In the genomic region with DNA sequence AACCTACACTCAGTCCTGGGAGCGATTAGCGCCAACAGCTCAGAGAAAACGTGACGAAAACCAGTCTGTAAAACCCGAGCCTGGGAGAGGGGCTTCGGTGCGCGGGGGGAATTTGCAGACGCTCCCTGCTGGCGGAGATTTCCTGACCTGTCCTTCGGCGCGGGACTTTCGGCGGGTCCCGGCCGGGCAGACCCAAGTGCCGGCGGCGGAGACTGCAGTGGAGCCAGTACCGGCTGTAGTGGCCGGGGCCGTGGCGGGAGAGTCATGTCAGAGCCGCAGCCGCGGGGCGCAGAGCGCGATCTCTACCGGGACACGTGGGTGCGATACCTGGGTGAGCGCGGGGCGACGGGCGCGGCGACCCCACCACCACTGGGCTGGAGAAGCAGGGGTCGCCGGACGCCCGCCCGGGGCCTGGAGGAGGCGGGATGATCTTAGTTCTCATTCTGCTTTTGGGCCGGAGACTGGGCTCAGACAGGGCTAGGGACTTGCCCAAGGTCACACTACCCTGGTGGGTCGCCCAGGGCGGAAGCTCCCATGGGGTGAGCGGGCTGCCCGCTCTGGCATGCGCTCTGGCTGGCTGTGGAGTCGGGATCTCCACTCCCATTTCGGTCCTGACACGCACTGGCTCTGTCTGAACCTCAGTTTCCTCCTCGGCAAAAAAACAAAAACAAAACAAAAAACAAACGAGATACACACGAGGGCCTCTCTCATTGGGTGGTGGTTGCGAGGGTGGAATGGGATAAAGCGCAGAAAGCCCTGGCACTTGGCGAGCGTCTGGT, we compare ENCODE assay signal across 1 cellular context.
TF ChIP-seq lines count a peak whose summit lies in the region.

TSS of gene MTFP1 (plus strand) at position 153 of the 779 bp plus-strand sequence. CDS start at position 265, 112 bp downstream.

TF ChIP-seq in GM12878, 131 proteins besides CTCF, POLR2A, EP300 and RAD21 (continued from another document and continues in another):
- no peak for TF ChIP-seq CUX1 (IDR thresholded peaks at IDR 0.05; ENCODE audit: insufficient replicate concordance, low read depth, low read length)
- no peak for TF ChIP-seq RUNX3 (IDR thresholded peaks at IDR 0.05; ENCODE audit: low read length)
- TF ChIP-seq BRCA1 (IDR thresholded peaks at IDR 0.05; ENCODE audit: low read depth, low read length): no peak
- no peak for TF ChIP-seq NFYA (IDR thresholded peaks at IDR 0.05; ENCODE audit: borderline replicate concordance, low read depth, low read length)
- no peak; the same call in none of the 2 replicates for TF ChIP-seq CREM (IDR thresholded peaks at IDR 0.05; ENCODE audit: low read depth)
- TF ChIP-seq, protein P1, sequence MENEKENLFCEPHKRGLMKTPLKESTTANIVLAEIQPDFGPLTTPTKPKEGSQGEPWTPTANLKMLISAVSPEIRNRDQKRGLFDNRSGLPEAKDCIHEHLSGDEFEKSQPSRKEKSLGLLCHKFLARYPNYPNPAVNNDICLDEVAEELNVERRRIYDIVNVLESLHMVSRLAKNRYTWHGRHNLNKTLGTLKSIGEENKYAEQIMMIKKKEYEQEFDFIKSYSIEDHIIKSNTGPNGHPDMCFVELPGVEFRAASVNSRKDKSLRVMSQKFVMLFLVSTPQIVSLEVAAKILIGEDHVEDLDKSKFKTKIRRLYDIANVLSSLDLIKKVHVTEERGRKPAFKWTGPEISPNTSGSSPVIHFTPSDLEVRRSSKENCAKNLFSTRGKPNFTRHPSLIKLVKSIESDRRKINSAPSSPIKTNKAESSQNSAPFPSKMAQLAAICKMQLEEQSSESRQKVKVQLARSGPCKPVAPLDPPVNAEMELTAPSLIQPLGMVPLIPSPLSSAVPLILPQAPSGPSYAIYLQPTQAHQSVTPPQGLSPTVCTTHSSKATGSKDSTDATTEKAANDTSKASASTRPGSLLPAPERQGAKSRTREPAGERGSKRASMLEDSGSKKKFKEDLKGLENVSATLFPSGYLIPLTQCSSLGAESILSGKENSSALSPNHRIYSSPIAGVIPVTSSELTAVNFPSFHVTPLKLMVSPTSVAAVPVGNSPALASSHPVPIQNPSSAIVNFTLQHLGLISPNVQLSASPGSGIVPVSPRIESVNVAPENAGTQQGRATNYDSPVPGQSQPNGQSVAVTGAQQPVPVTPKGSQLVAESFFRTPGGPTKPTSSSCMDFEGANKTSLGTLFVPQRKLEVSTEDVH (IDR thresholded peaks at IDR 0.05; ENCODE audit: low read depth, partially characterized antibody): no peak
- TF ChIP-seq POU2F2 (IDR thresholded peaks at IDR 0.05; ENCODE audit: borderline replicate concordance, low read depth, low read length): no peak
- no peak for TF ChIP-seq MYB (IDR thresholded peaks at IDR 0.05; ENCODE audit: borderline replicate concordance, low read depth, low read length)
- no peak for TF ChIP-seq CEBPB (IDR thresholded peaks at IDR 0.05; ENCODE audit: borderline replicate concordance in 1 of 2, low read depth in 2 of 2, low read length in 2 of 2)
- TF ChIP-seq CHD2 (IDR thresholded peaks at IDR 0.05; ENCODE audit: borderline replicate concordance, low read depth, low read length): no peak
- 0 out of 2 replicates have a peak, but pooled peaks have one; percentile 16 for TF ChIP-seq CREB1 (IDR thresholded peaks at IDR 0.05; ENCODE audit: low read depth)
- TF ChIP-seq, protein P2, sequence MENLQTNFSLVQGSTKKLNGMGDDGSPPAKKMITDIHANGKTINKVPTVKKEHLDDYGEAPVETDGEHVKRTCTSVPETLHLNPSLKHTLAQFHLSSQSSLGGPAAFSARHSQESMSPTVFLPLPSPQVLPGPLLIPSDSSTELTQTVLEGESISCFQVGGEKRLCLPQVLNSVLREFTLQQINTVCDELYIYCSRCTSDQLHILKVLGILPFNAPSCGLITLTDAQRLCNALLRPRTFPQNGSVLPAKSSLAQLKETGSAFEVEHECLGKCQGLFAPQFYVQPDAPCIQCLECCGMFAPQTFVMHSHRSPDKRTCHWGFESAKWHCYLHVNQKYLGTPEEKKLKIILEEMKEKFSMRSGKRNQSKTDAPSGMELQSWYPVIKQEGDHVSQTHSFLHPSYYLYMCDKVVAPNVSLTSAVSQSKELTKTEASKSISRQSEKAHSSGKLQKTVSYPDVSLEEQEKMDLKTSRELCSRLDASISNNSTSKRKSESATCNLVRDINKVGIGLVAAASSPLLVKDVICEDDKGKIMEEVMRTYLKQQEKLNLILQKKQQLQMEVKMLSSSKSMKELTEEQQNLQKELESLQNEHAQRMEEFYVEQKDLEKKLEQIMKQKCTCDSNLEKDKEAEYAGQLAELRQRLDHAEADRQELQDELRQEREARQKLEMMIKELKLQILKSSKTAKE (IDR thresholded peaks at IDR 0.05; ENCODE audit: low read depth, poor library complexity, severe bottlenecking): no peak
- TF ChIP-seq FOS (IDR thresholded peaks at IDR 0.05; ENCODE audit: borderline replicate concordance, extremely low read depth, insufficient read length): no peak
- TF ChIP-seq ATF2 (IDR thresholded peaks at IDR 0.05; ENCODE audit: low read length): no peak
- TF ChIP-seq, protein P3, sequence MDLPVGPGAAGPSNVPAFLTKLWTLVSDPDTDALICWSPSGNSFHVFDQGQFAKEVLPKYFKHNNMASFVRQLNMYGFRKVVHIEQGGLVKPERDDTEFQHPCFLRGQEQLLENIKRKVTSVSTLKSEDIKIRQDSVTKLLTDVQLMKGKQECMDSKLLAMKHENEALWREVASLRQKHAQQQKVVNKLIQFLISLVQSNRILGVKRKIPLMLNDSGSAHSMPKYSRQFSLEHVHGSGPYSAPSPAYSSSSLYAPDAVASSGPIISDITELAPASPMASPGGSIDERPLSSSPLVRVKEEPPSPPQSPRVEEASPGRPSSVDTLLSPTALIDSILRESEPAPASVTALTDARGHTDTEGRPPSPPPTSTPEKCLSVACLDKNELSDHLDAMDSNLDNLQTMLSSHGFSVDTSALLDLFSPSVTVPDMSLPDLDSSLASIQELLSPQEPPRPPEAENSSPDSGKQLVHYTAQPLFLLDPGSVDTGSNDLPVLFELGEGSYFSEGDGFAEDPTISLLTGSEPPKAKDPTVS (IDR thresholded peaks at IDR 0.05; ENCODE audit: low read depth, low read length): no peak
- TF ChIP-seq SP1 (IDR thresholded peaks at IDR 0.05; ENCODE audit: low read depth, low read length): no peak
- TF ChIP-seq, protein P4, sequence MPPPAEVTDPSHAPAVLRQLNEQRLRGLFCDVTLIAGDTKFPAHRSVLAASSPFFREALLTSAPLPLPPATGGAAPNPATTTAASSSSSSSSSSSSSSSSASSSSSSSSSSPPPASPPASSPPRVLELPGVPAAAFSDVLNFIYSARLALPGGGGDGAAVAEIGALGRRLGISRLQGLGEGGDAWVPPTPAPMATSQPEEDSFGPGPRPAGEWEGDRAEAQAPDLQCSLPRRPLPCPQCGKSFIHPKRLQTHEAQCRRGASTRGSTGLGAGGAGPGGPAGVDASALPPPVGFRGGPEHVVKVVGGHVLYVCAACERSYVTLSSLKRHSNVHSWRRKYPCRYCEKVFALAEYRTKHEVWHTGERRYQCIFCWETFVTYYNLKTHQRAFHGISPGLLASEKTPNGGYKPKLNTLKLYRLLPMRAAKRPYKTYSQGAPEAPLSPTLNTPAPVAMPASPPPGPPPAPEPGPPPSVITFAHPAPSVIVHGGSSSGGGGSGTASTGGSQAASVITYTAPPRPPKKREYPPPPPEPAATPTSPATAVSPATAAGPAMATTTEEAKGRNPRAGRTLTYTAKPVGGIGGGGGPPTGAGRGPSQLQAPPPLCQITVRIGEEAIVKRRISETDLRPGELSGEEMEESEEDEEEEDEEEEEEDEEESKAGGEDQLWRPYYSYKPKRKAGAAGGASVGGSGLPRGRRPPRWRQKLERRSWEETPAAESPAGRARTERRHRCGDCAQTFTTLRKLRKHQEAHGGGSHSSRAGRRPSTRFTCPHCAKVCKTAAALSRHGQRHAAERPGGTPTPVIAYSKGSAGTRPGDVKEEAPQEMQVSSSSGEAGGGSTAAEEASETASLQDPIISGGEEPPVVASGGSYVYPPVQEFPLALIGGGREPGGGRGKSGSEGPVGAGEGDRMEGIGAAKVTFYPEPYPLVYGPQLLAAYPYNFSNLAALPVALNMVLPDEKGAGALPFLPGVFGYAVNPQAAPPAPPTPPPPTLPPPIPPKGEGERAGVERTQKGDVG (CRISPR knock-in tag; IDR thresholded peaks at IDR 0.05): no peak
- TF ChIP-seq ESRRA (IDR thresholded peaks at IDR 0.05; ENCODE audit: low read length): no peak; the same call in 1 of the 2 replicates
- TF ChIP-seq, protein P5, sequence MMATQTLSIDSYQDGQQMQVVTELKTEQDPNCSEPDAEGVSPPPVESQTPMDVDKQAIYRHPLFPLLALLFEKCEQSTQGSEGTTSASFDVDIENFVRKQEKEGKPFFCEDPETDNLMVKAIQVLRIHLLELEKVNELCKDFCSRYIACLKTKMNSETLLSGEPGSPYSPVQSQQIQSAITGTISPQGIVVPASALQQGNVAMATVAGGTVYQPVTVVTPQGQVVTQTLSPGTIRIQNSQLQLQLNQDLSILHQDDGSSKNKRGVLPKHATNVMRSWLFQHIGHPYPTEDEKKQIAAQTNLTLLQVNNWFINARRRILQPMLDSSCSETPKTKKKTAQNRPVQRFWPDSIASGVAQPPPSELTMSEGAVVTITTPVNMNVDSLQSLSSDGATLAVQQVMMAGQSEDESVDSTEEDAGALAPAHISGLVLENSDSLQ (IDR thresholded peaks at IDR 0.05): no peak
- TF ChIP-seq FOXK2 (IDR thresholded peaks at IDR 0.05): no peak
- TF ChIP-seq BCL11A (IDR thresholded peaks at IDR 0.05; ENCODE audit: low read depth, low read length): no peak
- TF ChIP-seq NFIC (IDR thresholded peaks at IDR 0.05; ENCODE audit: low read depth, low read length): no peak
- TF ChIP-seq ZNF384 (IDR thresholded peaks at IDR 0.05; ENCODE audit: borderline replicate concordance, low read depth, low read length): no peak
- TF ChIP-seq, protein P6, sequence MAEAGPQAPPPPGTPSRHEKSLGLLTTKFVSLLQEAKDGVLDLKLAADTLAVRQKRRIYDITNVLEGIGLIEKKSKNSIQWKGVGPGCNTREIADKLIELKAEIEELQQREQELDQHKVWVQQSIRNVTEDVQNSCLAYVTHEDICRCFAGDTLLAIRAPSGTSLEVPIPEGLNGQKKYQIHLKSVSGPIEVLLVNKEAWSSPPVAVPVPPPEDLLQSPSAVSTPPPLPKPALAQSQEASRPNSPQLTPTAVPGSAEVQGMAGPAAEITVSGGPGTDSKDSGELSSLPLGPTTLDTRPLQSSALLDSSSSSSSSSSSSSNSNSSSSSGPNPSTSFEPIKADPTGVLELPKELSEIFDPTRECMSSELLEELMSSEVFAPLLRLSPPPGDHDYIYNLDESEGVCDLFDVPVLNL (IDR thresholded peaks at IDR 0.05; ENCODE audit: low read depth, low read length): no peak
- no peak for TF ChIP-seq ZNF24 (IDR thresholded peaks at IDR 0.05)
- no peak for TF ChIP-seq ZNF207 (IDR thresholded peaks at IDR 0.05; ENCODE audit: borderline replicate concordance)
- TF ChIP-seq USF1 (IDR thresholded peaks at IDR 0.05; ENCODE audit: borderline replicate concordance, extremely low read length, insufficient read depth, low read depth, low read length): peak; percentile 48
- peak; percentile 59; the same call in 1 of the 2 replicates for TF ChIP-seq IRF3 (IDR thresholded peaks at IDR 0.05)
- TF ChIP-seq NR2F1 (conservative IDR thresholded peaks at IDR 0.05): peak; percentile 70
- TF ChIP-seq ATF7 (IDR thresholded peaks at IDR 0.05; ENCODE audit: low read depth): no peak
- TF ChIP-seq JUNB (IDR thresholded peaks at IDR 0.05): peak; percentile 99
